17 cellular contexts compared by ENCODE assay signal in the genomic region with DNA sequence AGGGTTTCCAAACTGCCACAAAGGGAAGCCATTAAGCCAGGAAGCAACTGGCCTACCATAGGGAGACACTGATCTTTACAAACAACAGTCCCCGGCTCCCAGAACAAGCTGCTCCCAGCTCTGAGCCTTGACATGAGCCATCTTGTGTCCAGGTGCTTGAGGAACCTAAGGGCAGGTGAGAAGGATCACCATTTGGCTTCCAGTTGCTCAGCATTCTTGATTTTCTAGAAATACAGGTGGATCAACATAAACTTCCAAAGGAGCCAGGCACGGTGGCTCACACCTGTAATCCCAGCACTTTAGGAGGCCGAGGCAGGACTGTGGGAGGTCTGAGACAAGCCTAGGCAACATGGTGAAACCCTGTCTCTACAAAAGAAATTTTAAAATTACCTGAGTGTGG. TPM values are rescaled to one million over a fixed set of nuclear protein-coding genes. Genes with fewer than 3 reads are reported as not detected.
DNase-seq lines count a peak whose midpoint lies in the region; ATAC-seq and TF ChIP-seq lines count a peak whose summit lies in the region.
"Had no signal": no experiment of that assay in that cellular context is flagged by ENCODE, and none has a peak within 500 bp of the region (broad histone marks: within the 10 kb centered on the region; RNA-seq: fewer than 3 reads in every experiment).

No MANE protein-coding gene starts in this region.

- H3K36me3 ChIP-seq in CD8-positive, alpha-beta memory T cell (ENCODE audit: insufficient read depth, low read length): no peaks in the 10 kb centered on the region
- peaks cover 0 to 11% (median 3%) of the 10 kb centered on the region in 3 experiments for H3K36me3 ChIP-seq in naive thymus-derived CD4-positive, alpha-beta T cell (ENCODE audit: control insufficient read depth in 2 of 3, insufficient read depth in 3 of 3, low read length in 3 of 3)
- H3K36me3 ChIP-seq: pancreas had no signal

- no peak for ATAC-seq in naive thymus-derived CD4-positive, alpha-beta T cell
- ATAC-seq in HG03135 (IDR thresholded peaks at IDR 0.05; ENCODE audit: unreplicated experiment) (no peak), natural killer cell (no peak), HG03378 (IDR thresholded peaks at IDR 0.05; ENCODE audit: unreplicated experiment) (no peak)
- ATAC-seq: activated CD8-positive, alpha-beta memory T cell treated with anti-CD3 and anti-CD28 coated beads, Interleukin-2, amount 10 ng/mL, durations not matched to agents 7 days and 5 days; pancreas had no signal

- H3K4me1 ChIP-seq in CD8-positive, alpha-beta memory T cell (ENCODE audit: insufficient read depth, low read length): peaks cover 54% of the 10 kb centered on the region
- H3K4me1 ChIP-seq in naive thymus-derived CD4-positive, alpha-beta T cell (ENCODE audit: control insufficient read depth in 2 of 2, insufficient read depth in 2 of 2, low read length in 2 of 2): peaks cover 25 to 64% of the 10 kb centered on the region in 2 donors

- peaks cover 0 to 2% of the 10 kb centered on the region in 2 donors for H3K27me3 Mint-ChIP-seq in CD8-positive, alpha-beta memory T cell
- no peaks in the 10 kb centered on the region for H3K27me3 Mint-ChIP-seq in naive thymus-derived CD4-positive, alpha-beta T cell
- no peaks in the 10 kb centered on the region for H3K27me3 Mint-ChIP-seq in natural killer cell (ENCODE audit: low read depth in 2 of 2)
- H3K27me3 Mint-ChIP-seq: activated CD8-positive, alpha-beta memory T cell treated with anti-CD3 and anti-CD28 coated beads, Interleukin-2, amount 10 ng/mL, durations not matched to agents 7 days and 5 days had no signal

- no peaks in the 10 kb centered on the region for H3K9me3 ChIP-seq in CD8-positive, alpha-beta memory T cell (ENCODE audit: low read length)
- H3K9me3 ChIP-seq in naive thymus-derived CD4-positive, alpha-beta T cell (ENCODE audit: control insufficient read depth in 2 of 3, low read length in 3 of 3): no peaks in the 10 kb centered on the region
- H3K9me3 ChIP-seq: pancreas, tibial nerve had no signal

- H3K4me3 ChIP-seq in CD8-positive, alpha-beta memory T cell (ENCODE audit: low read length): no peak overlapping the region
- no peak overlapping the region for H3K4me3 ChIP-seq in naive thymus-derived CD4-positive, alpha-beta T cell (ENCODE audit: low read length)
- H3K4me3 ChIP-seq: pancreas, tibial nerve had no signal

- CTCF ChIA-PET in CD8-positive, alpha-beta memory T cell (lab: Charles Lee): interaction anchor here (1.5 kb wide), 1 partner anchor 41 kb away, joined by 3 read pairs; no protein-coding TSS in a partner anchor
- CTCF ChIA-PET in naive thymus-derived CD4-positive, alpha-beta T cell (lab: Charles Lee): no interaction called here

- H3K27ac Mint-ChIP-seq in CD8-positive, alpha-beta memory T cell: peak overlapping the region in 6 of 8 donors; percentile 29 to 83 (median 72)
- H3K27ac Mint-ChIP-seq in naive thymus-derived CD4-positive, alpha-beta T cell: peak overlapping the region in 7 of 9 donors; percentile 18 to 69 (median 54)
- no peak overlapping the region for H3K27ac Mint-ChIP-seq in natural killer cell
- H3K27ac Mint-ChIP-seq: activated CD8-positive, alpha-beta memory T cell treated with anti-CD3 and anti-CD28 coated beads, Interleukin-2, amount 10 ng/mL, durations not matched to agents 7 days and 5 days had no signal

- peak in 1 of 5 donors; percentile 6 for DNase-seq in CD8-positive, alpha-beta memory T cell
- no peak for DNase-seq in naive thymus-derived CD4-positive, alpha-beta T cell
- DNase-seq in islet precursor cell (no peak), natural killer cell (no peak)
- DNase-seq: activated CD8-positive, alpha-beta memory T cell treated with anti-CD3 and anti-CD28 coated beads, Interleukin-2, amount 10 ng/mL, durations not matched to agents 7 days and 5 days; amniotic stem cell; cortex of kidney; pancreas had no signal

- intact Hi-C loops in naive thymus-derived CD4-positive, alpha-beta T cell (cut with micrococcal nuclease): no loop called here
- intact Hi-C loops in natural killer cell (cut with micrococcal nuclease): no loop called here

- H3K27ac ChIP-seq in 22Rv1 (peak overlapping the region; percentile 12; the same call in 1 of the 2 replicates), cingulate gyrus (ENCODE audit: low read depth, low read length) (peak overlapping the region; percentile 10)
- no peak overlapping the region for H3K27ac ChIP-seq in CD8-positive, alpha-beta memory T cell (ENCODE audit: low read depth, low read length)
- peak overlapping the region; percentile 11 for H3K27ac ChIP-seq in naive thymus-derived CD4-positive, alpha-beta T cell (ENCODE audit: low read depth, low read length)
- H3K27ac ChIP-seq: C4-2B, pancreas had no signal

- no peak overlapping the region for H3K4me3 Mint-ChIP-seq in CD8-positive, alpha-beta memory T cell
- H3K4me3 Mint-ChIP-seq in naive thymus-derived CD4-positive, alpha-beta T cell: peak overlapping the region in 2 of 10 donors; percentile 9 to 20
- no peak overlapping the region for H3K4me3 Mint-ChIP-seq in natural killer cell
- H3K4me3 Mint-ChIP-seq: activated CD8-positive, alpha-beta memory T cell treated with anti-CD3 and anti-CD28 coated beads, Interleukin-2, amount 10 ng/mL, durations not matched to agents 7 days and 5 days had no signal

- H3K9me3 Mint-ChIP-seq in CD8-positive, alpha-beta memory T cell: no peaks in the 10 kb centered on the region
- H3K9me3 Mint-ChIP-seq in naive thymus-derived CD4-positive, alpha-beta T cell: no peaks in the 10 kb centered on the region
- no peaks in the 10 kb centered on the region for H3K9me3 Mint-ChIP-seq in natural killer cell

- peaks cover 0 to 28% (median 2%) of the 10 kb centered on the region in 3 donors for H3K36me3 Mint-ChIP-seq in CD8-positive, alpha-beta memory T cell
- H3K36me3 Mint-ChIP-seq in naive thymus-derived CD4-positive, alpha-beta T cell: peaks cover 0 to 25% (median 5%) of the 10 kb centered on the region in 5 donors
- H3K36me3 Mint-ChIP-seq in natural killer cell: no peaks in the 10 kb centered on the region

- TF ChIP-seq CTCF in 22Rv1 (IDR thresholded peaks at IDR 0.05): no peak
- TF ChIP-seq CTCF in natural killer cell (IDR thresholded peaks at IDR 0.05): no peak

- no peaks in the 10 kb centered on the region for H3K27me3 ChIP-seq in CD8-positive, alpha-beta memory T cell (ENCODE audit: insufficient read depth, low read length, poor library complexity, severe bottlenecking)
- H3K27me3 ChIP-seq in naive thymus-derived CD4-positive, alpha-beta T cell (ENCODE audit: control insufficient read depth in 2 of 2, insufficient read depth in 2 of 2, low read length in 2 of 2): no peaks in the 10 kb centered on the region
- H3K27me3 ChIP-seq: pancreas, tibial nerve had no signal

- peaks cover 63 to 86% (median 73%) of the 10 kb centered on the region in 3 donors for H3K4me1 Mint-ChIP-seq in CD8-positive, alpha-beta memory T cell
- H3K4me1 Mint-ChIP-seq in naive thymus-derived CD4-positive, alpha-beta T cell: peaks cover 65 to 93% (median 82%) of the 10 kb centered on the region in 7 donors
- peaks cover 56 to 68% of the 10 kb centered on the region in 2 donors for H3K4me1 Mint-ChIP-seq in natural killer cell

- POLR2A ChIA-PET in CD8-positive, alpha-beta memory T cell (lab: Charles Lee): no interaction called here
- POLR2A ChIA-PET in naive thymus-derived CD4-positive, alpha-beta T cell (lab: Charles Lee): no interaction called here

RNA-seq across cellular contexts. Expression of a gene that starts 21.6 kb away (rescaled TPM):
- total RNA-seq in CD8-positive, alpha-beta memory T cell: 10 to 100 TPM; 49.9 to 51.5 TPM
- 24.7 TPM for polyA plus RNA-seq in CD8-positive, alpha-beta memory T cell
- 10 to 100 TPM; 47.3 to 85.1 (median 65.0) TPM for total RNA-seq in naive thymus-derived CD4-positive, alpha-beta T cell
- polyA plus RNA-seq in naive thymus-derived CD4-positive, alpha-beta T cell: 10 to 100 TPM; 11.2 to 33.7 TPM
- 100 to 1,000 TPM in 1 of 3 donors, 10 to 100 TPM in 2; 86.0 to 100 (median 86.9) TPM for total RNA-seq in natural killer cell

RNA-seq across cellular contexts. Expression of a gene that starts 49.7 kb away (rescaled TPM):
- total RNA-seq in CD8-positive, alpha-beta memory T cell: not detected
- polyA plus RNA-seq in CD8-positive, alpha-beta memory T cell: not detected
- total RNA-seq in naive thymus-derived CD4-positive, alpha-beta T cell: not detected
- not detected for polyA plus RNA-seq in naive thymus-derived CD4-positive, alpha-beta T cell
- total RNA-seq in natural killer cell: not detected
- total RNA-seq: activated CD8-positive, alpha-beta memory T cell treated with anti-CD3 and anti-CD28 coated beads, Interleukin-2, amount 10 ng/mL, durations not matched to agents 7 days and 5 days; fibroblast of villous mesenchyme; G401; mononuclear cell; pancreas had no signal
- polyA plus RNA-seq: pancreas had no signal

Comparison
In these comparisons a context has a peak if more than half of its experiments do, and no peak if none do; other contexts are left out.
1. H3K27ac Mint-ChIP-seq: peak in CD8-positive, alpha-beta memory T cell (6 of 8) and naive thymus-derived CD4-positive, alpha-beta T cell (7 of 9); none in natural killer cell (0 of 2).